In the genomic region with DNA sequence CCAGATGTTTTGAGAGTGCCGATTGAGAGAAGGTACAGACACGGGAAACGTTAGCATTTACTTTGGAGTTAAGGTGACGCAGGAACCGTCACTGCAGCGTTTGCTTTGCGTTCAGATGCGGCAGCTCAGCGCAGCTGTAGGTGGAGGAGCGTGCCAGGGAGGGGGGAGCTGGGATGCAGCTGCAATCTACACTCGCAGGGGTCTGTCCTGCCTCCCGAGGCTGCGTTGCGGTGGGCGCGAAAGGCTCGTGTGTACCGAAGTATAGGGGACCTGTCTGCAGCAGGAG, we compare ENCODE assay signal across 8 cellular contexts. TPM values are rescaled to one million over a fixed set of nuclear protein-coding genes. Genes with fewer than 3 reads are reported as not detected.
DNase-seq lines count a peak whose midpoint lies in the region; ATAC-seq and TF ChIP-seq lines count a peak whose summit lies in the region.

No MANE protein-coding gene starts in this region.

- TF ChIP-seq CTCF in SK-N-SH (IDR thresholded peaks at IDR 0.05) (no peak), liver (IDR thresholded peaks at IDR 0.05; ENCODE audit: low read depth, low read length, missing input control) (no peak)

- H3K4me1 ChIP-seq in HUES48 (ENCODE audit: control insufficient read depth, insufficient read depth, low read length) (peaks cover 11% of the 10 kb centered on the region; the same call in 1 of the 2 replicates), SK-N-SH (ENCODE audit: control insufficient read depth in 1 of 2, insufficient read depth in 2 of 2, low read depth in 1 of 2, low read length in 1 of 2) (peaks cover 0 to 10% of the 10 kb centered on the region in 2 experiments; a peak in 3 of 4 replicates), liver (ENCODE audit: control insufficient read depth in 4 of 4, insufficient read depth in 4 of 4, low read length in 3 of 4) (peaks cover 1 to 24% (median 11%) of the 10 kb centered on the region in 4 donors)

- ATAC-seq in GM21515 (IDR thresholded peaks at IDR 0.05; ENCODE audit: unreplicated experiment) = peak; percentile 38
- peak; percentile 59 for ATAC-seq in central memory CD8-positive, alpha-beta T cell (replicated peaks; ENCODE audit: extremely low read depth, poor library complexity, severe bottlenecking)
- peak; percentile 65 to 69 for ATAC-seq in stimulated activated naive B cell treated with anti-CD40 and anti-IgM and Interleukin-4, amounts not matched to agents 10 μg/mL and 1 μg/mL and 100 μg/mL, for 72 hours (replicated peaks)

- peaks cover 8% of the 10 kb centered on the region for H3K36me3 Mint-ChIP-seq in central memory CD8-positive, alpha-beta T cell (ENCODE audit: insufficient read depth)
- peaks cover 7 to 21% of the 10 kb centered on the region in 2 donors for H3K36me3 Mint-ChIP-seq in stimulated activated naive B cell treated with anti-CD40 and anti-IgM and Interleukin-4, amounts not matched to agents 10 μg/mL and 1 μg/mL and 100 μg/mL, for 72 hours

- H3K9me2 ChIP-seq in SK-N-SH = no peaks in the 10 kb centered on the region

- H3K9me3 ChIP-seq in HUES48 (ENCODE audit: control insufficient read depth, insufficient read depth, low read length) (no peaks in the 10 kb centered on the region), SK-N-SH (no peaks in the 10 kb centered on the region), liver (ENCODE audit: control insufficient read depth in 4 of 4, low read length in 3 of 4) (no peaks in the 10 kb centered on the region)

- H3K79me2 ChIP-seq in SK-N-SH (ENCODE audit: insufficient read depth) = peaks cover 37% of the 10 kb centered on the region

- peak overlapping the region; percentile 84 for H2AFZ ChIP-seq in SK-N-SH (ENCODE audit: low read depth)

- CTCF ChIA-PET in SK-N-SH (lab: Yijun Ruan, JAX) = interaction anchor here (1.3 to 1.4 kb wide), 3 partner anchors 11 to 39 kb away, joined by 3 to 5 read pairs (median 3); a partner anchor contains a TSS

- peak overlapping the region; percentile 99 for H3K4me3 Mint-ChIP-seq in central memory CD8-positive, alpha-beta T cell
- H3K4me3 Mint-ChIP-seq in stimulated activated naive B cell treated with anti-CD40 and anti-IgM and Interleukin-4, amounts not matched to agents 10 μg/mL and 1 μg/mL and 100 μg/mL, for 72 hours = peak overlapping the region; percentile 92 to 97

- H3K27ac Mint-ChIP-seq in central memory CD8-positive, alpha-beta T cell (ENCODE audit: low read depth) = peak overlapping the region; percentile 86
- peak overlapping the region; percentile 94 for H3K27ac Mint-ChIP-seq in stimulated activated naive B cell treated with anti-CD40 and anti-IgM and Interleukin-4, amounts not matched to agents 10 μg/mL and 1 μg/mL and 100 μg/mL, for 72 hours

- H3K9ac ChIP-seq in HUES48 (ENCODE audit: low read depth, low read length) (no peak overlapping the region), SK-N-SH (peak overlapping the region; percentile 82), liver (ENCODE audit: low read depth in 1 of 2, low read length in 2 of 2) (peak overlapping the region; percentile 56 to 80)

- peaks cover 51% of the 10 kb centered on the region for H3F3A ChIP-seq in SK-N-SH (replicated peaks; ENCODE audit: insufficient read depth)

- H3K27me3 ChIP-seq in HUES48 (ENCODE audit: control insufficient read depth, insufficient read depth, low read length) (peaks cover 43% of the 10 kb centered on the region), SK-N-SH (ENCODE audit: insufficient read depth) (no peaks in the 10 kb centered on the region), liver (ENCODE audit: control insufficient read depth in 4 of 4, insufficient read depth in 4 of 4, low read length in 3 of 4) (no peaks in the 10 kb centered on the region)

- POLR2A ChIA-PET in SK-N-SH (lab: Yijun Ruan, JAX) = interaction anchor here (0.8 to 1.3 kb wide), 2 partner anchors 12 to 13 kb away, joined by 3 read pairs; a partner anchor contains a TSS

- no peak overlapping the region for H3K27ac ChIP-seq in HUES48 (ENCODE audit: low read depth, low read length)
- peak overlapping the region; percentile 91 to 94 for H3K27ac ChIP-seq in SK-N-SH (ENCODE audit: low read depth in 2 of 2, low read length in 1 of 2)
- peak overlapping the region; percentile 95 to 96 for H3K27ac ChIP-seq in liver (ENCODE audit: low read depth in 1 of 2, low read length in 2 of 2)

- in situ Hi-C loops in KBM-7 (cut with MboI; ENCODE audit: low pct_unique_long_range_greater_than_20kb, low sequenced_read_pairs) = no loop called here

- H3K4me2 ChIP-seq in SK-N-SH = peak overlapping the region; percentile 76

- WGBS in SK-N-SH (ENCODE audit: low lambda C conversion rate) = 6% methylated on average over 7 of the region's 18 CpGs
- WGBS in liver = under 1% methylated on average over 18 of the region's 18 CpGs

- H3K36me3 ChIP-seq in HUES48 (ENCODE audit: control insufficient read depth, insufficient read depth, low read length) (no peaks in the 10 kb centered on the region), SK-N-SH (replicated peaks in 1 of 2; ENCODE audit: control insufficient read depth in 1 of 2, insufficient read depth in 2 of 2, low read length in 1 of 2) (no peaks in the 10 kb centered on the region), liver (ENCODE audit: control insufficient read depth in 4 of 4, insufficient read depth in 3 of 4, low read depth in 1 of 4, low read length in 3 of 4) (no peaks in the 10 kb centered on the region)

- no peaks in the 10 kb centered on the region for H3K27me3 Mint-ChIP-seq in central memory CD8-positive, alpha-beta T cell
- no peaks in the 10 kb centered on the region for H3K27me3 Mint-ChIP-seq in stimulated activated naive B cell treated with anti-CD40 and anti-IgM and Interleukin-4, amounts not matched to agents 10 μg/mL and 1 μg/mL and 100 μg/mL, for 72 hours

- TF ChIP-seq EP300 in SK-N-SH (IDR thresholded peaks at IDR 0.05; ENCODE audit: borderline replicate concordance in 1 of 2, low read depth in 1 of 2, low read length in 1 of 2) = no peak

- H3K4me3 ChIP-seq in HUES48 (ENCODE audit: low read depth, low read length) (peak overlapping the region; percentile 78), SK-N-SH (ENCODE audit: low read depth in 2 of 2, low read length in 1 of 2) (peak overlapping the region; percentile 75 to 77), liver (ENCODE audit: low read depth in 1 of 3, low read length in 3 of 3) (peak overlapping the region; percentile 72 to 92 (median 82))

- TF ChIP-seq RAD21 in SK-N-SH (IDR thresholded peaks at IDR 0.05; ENCODE audit: low read length) (no peak), liver (IDR thresholded peaks at IDR 0.05) (no peak)

- H3K9me3 Mint-ChIP-seq in central memory CD8-positive, alpha-beta T cell = no peaks in the 10 kb centered on the region
- H3K9me3 Mint-ChIP-seq in stimulated activated naive B cell treated with anti-CD40 and anti-IgM and Interleukin-4, amounts not matched to agents 10 μg/mL and 1 μg/mL and 100 μg/mL, for 72 hours = no peaks in the 10 kb centered on the region

- H4K20me1 ChIP-seq in SK-N-SH (ENCODE audit: insufficient read depth) = peaks cover 35% of the 10 kb centered on the region

- peak; percentile 57 for DNase-seq in EH (ENCODE audit: low read depth)
- DNase-seq in SK-N-SH = peak; percentile 83
- DNase-seq in central memory CD8-positive, alpha-beta T cell (ENCODE audit: low spot score in 2 of 2) = peak in 1 of 2 donors; percentile 59
- DNase-seq in stimulated activated naive B cell treated with anti-CD40 and anti-IgM and Interleukin-4, amounts not matched to agents 10 μg/mL and 1 μg/mL and 100 μg/mL, for 72 hours = peak; percentile 70
- no peak for DNase-seq in KBM-7

- H3K4me1 Mint-ChIP-seq in central memory CD8-positive, alpha-beta T cell = peaks cover 40% of the 10 kb centered on the region
- peaks cover 25 to 44% of the 10 kb centered on the region in 2 donors for H3K4me1 Mint-ChIP-seq in stimulated activated naive B cell treated with anti-CD40 and anti-IgM and Interleukin-4, amounts not matched to agents 10 μg/mL and 1 μg/mL and 100 μg/mL, for 72 hours

TF ChIP-seq in SK-N-SH, 30 proteins besides CTCF, POLR2A, EP300 and RAD21:
- TF ChIP-seq SMC3 (IDR thresholded peaks at IDR 0.05; ENCODE audit: low read depth, low read length) (no peak), NFIC (IDR thresholded peaks at IDR 0.05; ENCODE audit: borderline replicate concordance) (0 out of 2 replicates have a peak, but pooled peaks have one; percentile 20)

TF ChIP-seq in liver, 16 proteins besides CTCF, POLR2A, EP300 and RAD21:
- no peak for TF ChIP-seq EGR1 (IDR thresholded peaks at IDR 0.05; ENCODE audit: low read depth in 2 of 2)
- no peak for TF ChIP-seq FOXA1 (IDR thresholded peaks at IDR 0.05)
- no peak for TF ChIP-seq RXRA (IDR thresholded peaks at IDR 0.05)
- TF ChIP-seq GABPA (IDR thresholded peaks at IDR 0.05 in 1 of 2, conservative IDR thresholded peaks at IDR 0.05 in 1 of 2) = no peak
- no peak for TF ChIP-seq HNF4G (IDR thresholded peaks at IDR 0.05)
- TF ChIP-seq YY1 (IDR thresholded peaks at IDR 0.05) = no peak
- no peak for TF ChIP-seq TAF1 (conservative IDR thresholded peaks at IDR 0.05)
- no peak for TF ChIP-seq FOXA2 (IDR thresholded peaks at IDR 0.05)

RNA-seq across cellular contexts. Expression of a gene that starts 0.4 kb away (rescaled TPM):
- polyA plus RNA-seq in SK-N-SH (2012; rRNA removed) (14.7 and 16.1 TPM in 2 replicates), liver (10 to 100 TPM; 11.5 to 12.5 TPM)
- 18.5 and 18.8 TPM in 2 replicates for polyA plus RNA-seq in SK-N-SH (2012; cell fraction: cytosol; rRNA removed)
- polyA plus RNA-seq in SK-N-SH (2012; cell fraction: nucleus; rRNA removed) = 8.7 and 13.1 TPM in 2 replicates
- total RNA-seq in liver = 10 to 100 TPM; 19.4 to 22.7 TPM

RNA-seq across cellular contexts. Expression of a gene that starts 12.6 kb away (rescaled TPM):
- polyA plus RNA-seq in SK-N-SH (2012; rRNA removed) (14.1 and 14.9 TPM in 2 replicates), liver (1 to 10 TPM; 4.1 to 4.5 TPM)
- 8.0 and 10.3 TPM in 2 replicates for polyA plus RNA-seq in SK-N-SH (2012; cell fraction: cytosol; rRNA removed)
- polyA plus RNA-seq in SK-N-SH (2012; cell fraction: nucleus; rRNA removed) = 24.1 and 28.9 TPM in 2 replicates
- 1 to 10 TPM; 5.0 to 7.0 TPM for total RNA-seq in liver

RNA-seq across cellular contexts. Expression of a gene that starts 41.8 kb away (rescaled TPM):
- polyA plus RNA-seq in SK-N-SH (2012; rRNA removed) (22.6 and 29.7 TPM in 2 replicates), liver (1 to 10 TPM; 6.2 to 6.8 TPM)
- polyA plus RNA-seq in SK-N-SH (2012; cell fraction: cytosol; rRNA removed) = 18.1 and 24.0 TPM in 2 replicates
- polyA plus RNA-seq in SK-N-SH (2012; cell fraction: nucleus; rRNA removed) = 30.6 and 43.2 TPM in 2 replicates
- 10 to 100 TPM; 32.6 to 67.2 TPM for total RNA-seq in liver
